In genomic region chr1:154968731-154969130, GRCh38 we compare ENCODE assay signal across 9 cellular contexts. TPM values are rescaled to one million over a fixed set of nuclear protein-coding genes. Genes with fewer than 3 reads are reported as not detected.
DNase-seq lines count a peak whose midpoint lies in the region; ATAC-seq, FAIRE-seq and TF ChIP-seq lines count a peak whose summit lies in the region.
"Had no signal": no experiment of that assay in that cellular context is flagged by ENCODE, and none has a peak within 500 bp of the region (broad histone marks: within the 10 kb centered on the region; RNA-seq: fewer than 3 reads in every experiment).

No MANE protein-coding gene starts in this region.

- WGBS in smooth muscle cell (ENCODE audit: low lambda C conversion rate), result 74% methylated on average over 3 of the region's 3 CpGs

- H3K36me3 Mint-ChIP-seq in HFFc6 (ENCODE audit: low read depth) (peaks cover 46% of the 10 kb centered on the region), WTC11 (peaks cover 42% of the 10 kb centered on the region), glutamatergic neuron (ENCODE audit: unreplicated experiment) (no peaks in the 10 kb centered on the region)

- peak overlapping the region; percentile 98 for H3K27ac ChIP-seq in smooth muscle cell (ENCODE audit: low read depth)

- H3F3A ChIP-seq in smooth muscle cell (ENCODE audit: low read depth), result peaks cover 47% of the 10 kb centered on the region

- peaks cover 39% of the 10 kb centered on the region for H4K20me1 ChIP-seq in smooth muscle cell (ENCODE audit: low read depth)

- peak overlapping the region; percentile 94 for H3K4me2 ChIP-seq in smooth muscle cell

- H3K27me3 Mint-ChIP-seq in HFFc6 (ENCODE audit: insufficient read depth) (peaks cover 7% of the 10 kb centered on the region), WTC11 (ENCODE audit: low read depth) (no peaks in the 10 kb centered on the region), glutamatergic neuron (ENCODE audit: unreplicated experiment) (peaks cover 9% of the 10 kb centered on the region)

- H3K4me3 Mint-ChIP-seq in HFFc6 (peak overlapping the region; percentile 95; the same call in 1 of the 2 replicates), WTC11 (no peak overlapping the region), glutamatergic neuron (ENCODE audit: unreplicated experiment) (peak overlapping the region; percentile 98)

- no peak overlapping the region for H3K27ac Mint-ChIP-seq in HFFc6
- H3K27ac Mint-ChIP-seq in WTC11, result peak overlapping the region; percentile 81
- peak overlapping the region; percentile 94 for H3K27ac Mint-ChIP-seq in glutamatergic neuron (ENCODE audit: unreplicated experiment)

- H3K4me3 ChIP-seq in smooth muscle cell, result peak overlapping the region; percentile 55

- H3K9me3 ChIP-seq in smooth muscle cell (replicated peaks; ENCODE audit: low read depth), result no peaks in the 10 kb centered on the region

- no peak for ATAC-seq in WTC11

- peak overlapping the region; percentile 73 for H3K9ac ChIP-seq in smooth muscle cell (ENCODE audit: low read depth)

- TF ChIP-seq CTCF in HFFc6 (IDR thresholded peaks at IDR 0.05), result no peak
- TF ChIP-seq CTCF in WTC11 (IDR thresholded peaks at IDR 0.05), result no peak
- no peak for TF ChIP-seq CTCF in glutamatergic neuron (IDR thresholded peaks at IDR 0.05; ENCODE audit: partially characterized antibody, unreplicated experiment)
- no peak for TF ChIP-seq CTCF in smooth muscle cell (IDR thresholded peaks at IDR 0.05; ENCODE audit: borderline replicate concordance, insufficient read depth, poor library complexity, severe bottlenecking)
- no peak for TF ChIP-seq CTCF in D721Med (IDR thresholded peaks at IDR 0.05; ENCODE audit: insufficient read depth, missing control alignments)

- H3K4me1 Mint-ChIP-seq in HFFc6 (ENCODE audit: low read depth), result peaks cover 47% of the 10 kb centered on the region
- peaks cover 45% of the 10 kb centered on the region for H3K4me1 Mint-ChIP-seq in WTC11
- peaks cover 31% of the 10 kb centered on the region for H3K4me1 Mint-ChIP-seq in glutamatergic neuron (ENCODE audit: low read depth, unreplicated experiment)

- H3K9me3 Mint-ChIP-seq in HFFc6 (no peaks in the 10 kb centered on the region), WTC11 (no peaks in the 10 kb centered on the region), glutamatergic neuron (ENCODE audit: unreplicated experiment) (peaks cover 9% of the 10 kb centered on the region)

- FAIRE-seq in D721Med (lab: Jason Lieb, UNC), result no peak

- H2AFZ ChIP-seq in smooth muscle cell (ENCODE audit: low read depth), result no peak overlapping the region

- POLR2A ChIA-PET in WTC11 (lab: Charles Lee), result interaction anchor here (0.9 to 7.3 kb wide), 5 partner anchors 12 to 49 kb away, joined by 3 to 176 read pairs (median 66); partner anchors contain the start of genes FLAD1, LENEP, PBXIP1 and ZBTB7B

- DNase-seq in HFFc6 (no peak), WTC11 (ENCODE audit: low spot score) (no peak), glutamatergic neuron (peak; percentile 76), smooth muscle cell (lab: John Stamatoyannopoulos, UW; ENCODE audit: unreplicated experiment) (no peak), NCI-H446 (lab: John Stamatoyannopoulos, UW) (no peak), D721Med (ENCODE audit: insufficient read length, low spot score) (no peak), NCI-H1105 (lab: John Stamatoyannopoulos, UW) (no peak)
- DNase-seq: activated CD8-positive, alpha-beta memory T cell treated with anti-CD3 and anti-CD28 coated beads for 24 hours; NCI-H446 treated with DMSO at 0.1 percent for 48 hours had no signal

- peaks cover 46% of the 10 kb centered on the region for H3K4me1 ChIP-seq in smooth muscle cell (ENCODE audit: low read depth)

- peaks cover 2% of the 10 kb centered on the region for H3K36me3 ChIP-seq in smooth muscle cell (ENCODE audit: low read depth)

- CTCF ChIA-PET in WTC11 (lab: Charles Lee), result interaction anchor here (0.7 to 8.3 kb wide), 3 partner anchors 25 to 93 kb away, joined by 5 to 176 read pairs (median 6); partner anchors contain the start of genes LENEP and ZBTB7B

- H3K79me2 ChIP-seq in smooth muscle cell (ENCODE audit: low read depth), result peaks cover 43% of the 10 kb centered on the region

- no peaks in the 10 kb centered on the region for H3K27me3 ChIP-seq in smooth muscle cell (ENCODE audit: low read depth)

TF ChIP-seq in WTC11, 78 proteins besides CTCF, POLR2A, EP300 and RAD21:
- TF ChIP-seq ZNF281 (CRISPR knock-in tag; IDR thresholded peaks at IDR 0.05) (no peak), JAZF1 (CRISPR knock-in tag; IDR thresholded peaks at IDR 0.05) (no peak), ZNF121 (CRISPR knock-in tag; IDR thresholded peaks at IDR 0.05) (no peak), TCF7 (CRISPR knock-in tag; IDR thresholded peaks at IDR 0.05; ENCODE audit: low read depth) (no peak), NR1H2 (CRISPR knock-in tag; IDR thresholded peaks at IDR 0.05) (no peak), ZNF396 (CRISPR knock-in tag; IDR thresholded peaks at IDR 0.05; ENCODE audit: borderline replicate concordance) (no peak), MAX (CRISPR knock-in tag; IDR thresholded peaks at IDR 0.05) (no peak), PRRX2 (CRISPR knock-in tag; IDR thresholded peaks at IDR 0.05) (no peak)
- TF ChIP-seq, protein P1, sequence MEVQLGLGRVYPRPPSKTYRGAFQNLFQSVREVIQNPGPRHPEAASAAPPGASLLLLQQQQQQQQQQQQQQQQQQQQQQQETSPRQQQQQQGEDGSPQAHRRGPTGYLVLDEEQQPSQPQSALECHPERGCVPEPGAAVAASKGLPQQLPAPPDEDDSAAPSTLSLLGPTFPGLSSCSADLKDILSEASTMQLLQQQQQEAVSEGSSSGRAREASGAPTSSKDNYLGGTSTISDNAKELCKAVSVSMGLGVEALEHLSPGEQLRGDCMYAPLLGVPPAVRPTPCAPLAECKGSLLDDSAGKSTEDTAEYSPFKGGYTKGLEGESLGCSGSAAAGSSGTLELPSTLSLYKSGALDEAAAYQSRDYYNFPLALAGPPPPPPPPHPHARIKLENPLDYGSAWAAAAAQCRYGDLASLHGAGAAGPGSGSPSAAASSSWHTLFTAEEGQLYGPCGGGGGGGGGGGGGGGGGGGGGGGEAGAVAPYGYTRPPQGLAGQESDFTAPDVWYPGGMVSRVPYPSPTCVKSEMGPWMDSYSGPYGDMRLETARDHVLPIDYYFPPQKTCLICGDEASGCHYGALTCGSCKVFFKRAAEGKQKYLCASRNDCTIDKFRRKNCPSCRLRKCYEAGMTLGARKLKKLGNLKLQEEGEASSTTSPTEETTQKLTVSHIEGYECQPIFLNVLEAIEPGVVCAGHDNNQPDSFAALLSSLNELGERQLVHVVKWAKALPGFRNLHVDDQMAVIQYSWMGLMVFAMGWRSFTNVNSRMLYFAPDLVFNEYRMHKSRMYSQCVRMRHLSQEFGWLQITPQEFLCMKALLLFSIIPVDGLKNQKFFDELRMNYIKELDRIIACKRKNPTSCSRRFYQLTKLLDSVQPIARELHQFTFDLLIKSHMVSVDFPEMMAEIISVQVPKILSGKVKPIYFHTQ (CRISPR knock-in tag; IDR thresholded peaks at IDR 0.05), result no peak

RNA-seq across cellular contexts. Expression of gene SHC1, which starts 1.8 kb away (rescaled TPM):
- total RNA-seq in HFFc6 (2021; fragmentation: NEBNext Ultra II Directional; extraction: Animal tissue kit (Norgen Biotek cat#: 25700)), result 100 to 1,000 TPM; 371 to 461 (median 401) TPM
- 180 to 199 TPM (median 180 TPM) in 3 replicates for total RNA-seq in WTC11 (2021)
- 155 TPM for total RNA-seq in glutamatergic neuron (ENCODE audit: unreplicated experiment)
- total RNA-seq in smooth muscle cell, result 207 and 216 TPM in 2 replicates
- 214 and 249 TPM in 2 replicates for polyA plus RNA-seq in smooth muscle cell

RNA-seq across cellular contexts. Expression of gene CKS1B, which starts 5.8 kb away (rescaled TPM):
- 100 to 1,000 TPM in 3 of 6 experiments, 10 to 100 TPM in 3; 52.7 to 111 (median 98.8) TPM for total RNA-seq in HFFc6 (2021; fragmentation: NEBNext Ultra II Directional; extraction: Animal tissue kit (Norgen Biotek cat#: 25700))
- 258 to 301 TPM (median 278 TPM) in 3 replicates for total RNA-seq in WTC11 (2021)
- 22.8 TPM for total RNA-seq in glutamatergic neuron (ENCODE audit: unreplicated experiment)
- total RNA-seq in smooth muscle cell, result 41.6 and 46.3 TPM in 2 replicates
- 115 and 116 TPM in 2 replicates for polyA plus RNA-seq in smooth muscle cell

RNA-seq across cellular contexts. Expression of gene PYGO2, which starts 7.1 kb away (rescaled TPM):
- 10 to 100 TPM; 19.9 to 23.7 (median 21.3) TPM for total RNA-seq in HFFc6 (2021; fragmentation: NEBNext Ultra II Directional; extraction: Animal tissue kit (Norgen Biotek cat#: 25700))
- total RNA-seq in WTC11 (2021) (37.4 to 38.8 TPM (median 38.0 TPM) in 3 replicates), glutamatergic neuron (ENCODE audit: unreplicated experiment) (32.7 TPM), smooth muscle cell (18.4 and 20.3 TPM in 2 replicates)
- 27.9 and 30.0 TPM in 2 replicates for polyA plus RNA-seq in smooth muscle cell

RNA-seq across cellular contexts. Expression of gene PBXIP1, which starts 12.8 kb away (rescaled TPM):
- total RNA-seq in HFFc6 (2021; fragmentation: NEBNext Ultra II Directional; extraction: Animal tissue kit (Norgen Biotek cat#: 25700)), result 10 to 100 TPM; 26.4 to 42.5 (median 28.1) TPM
- total RNA-seq in WTC11 (2021) (26.5 to 30.7 TPM (median 28.4 TPM) in 3 replicates), glutamatergic neuron (ENCODE audit: unreplicated experiment) (29.9 TPM), smooth muscle cell (39.1 and 41.9 TPM in 2 replicates)
- polyA plus RNA-seq in smooth muscle cell, result 40.5 and 44.1 TPM in 2 replicates

RNA-seq across cellular contexts. Expression of gene FLAD1, which starts 14.4 kb away (rescaled TPM):
- 10 to 100 TPM; 25.1 to 35.3 (median 29.6) TPM for total RNA-seq in HFFc6 (2021; fragmentation: NEBNext Ultra II Directional; extraction: Animal tissue kit (Norgen Biotek cat#: 25700))
- total RNA-seq in WTC11 (2021), result 71.1 to 88.3 TPM (median 71.2 TPM) in 3 replicates
- total RNA-seq in glutamatergic neuron (ENCODE audit: unreplicated experiment), result 68.8 TPM
- total RNA-seq in smooth muscle cell, result 30.7 and 31.1 TPM in 2 replicates
- 51.4 and 52.1 TPM in 2 replicates for polyA plus RNA-seq in smooth muscle cell
